In the genomic region with DNA sequence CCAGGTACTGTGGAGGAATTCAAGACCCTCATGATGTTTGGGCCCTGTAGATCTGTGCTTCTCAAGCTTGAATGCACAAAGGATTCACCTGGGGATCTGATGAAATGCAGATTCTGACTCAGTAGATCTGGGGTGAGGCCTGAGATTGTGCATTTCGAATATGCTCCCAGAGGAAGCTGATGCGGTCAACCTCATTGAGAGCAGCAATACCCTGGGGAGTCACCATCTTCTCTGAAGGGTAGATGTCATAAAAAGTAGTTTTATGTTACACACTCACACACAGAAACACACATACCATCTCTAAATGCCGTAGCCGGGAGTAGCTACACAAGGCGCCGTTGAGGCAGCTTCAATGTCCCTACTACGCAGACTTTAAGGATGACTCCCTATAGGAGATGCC, we compare ENCODE assay signal across 20 cellular contexts. TPM values are rescaled to one million over a fixed set of nuclear protein-coding genes. Genes with fewer than 3 reads are reported as not detected.
DNase-seq lines count a peak whose midpoint lies in the region; ATAC-seq and TF ChIP-seq lines count a peak whose summit lies in the region.
"Had no signal": no experiment of that assay in that cellular context is flagged by ENCODE, and none has a peak within 500 bp of the region (broad histone marks: within the 10 kb centered on the region; RNA-seq: fewer than 3 reads in every experiment).

No MANE protein-coding gene starts in this region.

- H3K27ac Mint-ChIP-seq in brain, result peak overlapping the region; percentile 43 to 97 (median 90)
- H3K27ac Mint-ChIP-seq: activated naive CD4-positive, alpha-beta T cell treated with anti-CD3 and anti-CD28 coated beads, Interleukin-2, amount 10 ng/mL, durations not matched to agents 7 days and 5 days; CD4-positive, alpha-beta memory T cell had no signal

- in situ Hi-C loops in brain microvascular endothelial cell (cut with HindIII; ENCODE audit: low pct_ligation_motif_present, low sequenced_read_pairs), result no loop called here

- H3K4me3 Mint-ChIP-seq in brain, result peak overlapping the region in 1 of 5 experiments; percentile 35
- H3K4me3 Mint-ChIP-seq: activated naive CD4-positive, alpha-beta T cell treated with anti-CD3 and anti-CD28 coated beads, Interleukin-2, amount 10 ng/mL, durations not matched to agents 7 days and 5 days; CD4-positive, alpha-beta memory T cell had no signal

- peaks cover 57% of the 10 kb centered on the region for H3K4me1 ChIP-seq in BLaER1

- peak overlapping the region; percentile 65 for H3K4me2 ChIP-seq in BLaER1

- peaks cover 13% of the 10 kb centered on the region for H3K9me3 ChIP-seq in BLaER1
- H3K9me3 ChIP-seq: right lobe of liver had no signal

- H3K36me3 ChIP-seq in BLaER1 (no peaks in the 10 kb centered on the region), brain microvascular endothelial cell (replicated peaks) (no peaks in the 10 kb centered on the region)
- H3K36me3 ChIP-seq: right lobe of liver had no signal

- H3K27ac ChIP-seq in BLaER1, result no peak overlapping the region
- H3K27ac ChIP-seq in brain microvascular endothelial cell, result no peak overlapping the region
- H3K27ac ChIP-seq: right lobe of liver had no signal

- ATAC-seq in GM21423 (IDR thresholded peaks at IDR 0.05; ENCODE audit: unreplicated experiment), result peak; percentile 51
- peak; percentile 47 for ATAC-seq in HG03139 (IDR thresholded peaks at IDR 0.05; ENCODE audit: unreplicated experiment)
- ATAC-seq: esophagus mucosa had no signal

- DNase-seq in SIG-M5 (lab: John Stamatoyannopoulos, UW) (no peak), brain microvascular endothelial cell (no peak), NCI-H1092 (lab: John Stamatoyannopoulos, UW) (no peak), NCI-H2227 (lab: John Stamatoyannopoulos, UW; ENCODE audit: unreplicated experiment) (no peak)
- DNase-seq: activated CD4-positive, alpha-beta T cell treated with anti-CD3 and anti-CD28 coated beads for 4 hours; activated CD8-positive, alpha-beta memory T cell treated with anti-CD3 and anti-CD28 coated beads, Interleukin-2, amount 50 U/mL, for 48 hours; activated naive CD4-positive, alpha-beta T cell treated with anti-CD3 and anti-CD28 coated beads, Interleukin-2, amount 10 ng/mL, durations not matched to agents 7 days and 5 days; CD4-positive, alpha-beta memory T cell; dorsolateral prefrontal cortex; EL; mesendoderm; NCI-H226; right lobe of liver; SHP77; stimulated activated CD4-positive, alpha-beta T cell treated with anti-CD3 and anti-CD28 coated beads, Interleukin-4, amount 100 ng/mL, for 24 hours had no signal

- H4K20me1 ChIP-seq in BLaER1, result no peaks in the 10 kb centered on the region

- H3K27me3 Mint-ChIP-seq in brain, result no peaks in the 10 kb centered on the region
- H3K27me3 Mint-ChIP-seq: CD4-positive, alpha-beta memory T cell had no signal

- peaks cover 4 to 10% (median 8%) of the 10 kb centered on the region in 5 experiments for H3K9me3 Mint-ChIP-seq in brain
- H3K9me3 Mint-ChIP-seq: activated naive CD4-positive, alpha-beta T cell treated with anti-CD3 and anti-CD28 coated beads, Interleukin-2, amount 10 ng/mL, durations not matched to agents 7 days and 5 days had no signal

- no peak overlapping the region for H3K9ac ChIP-seq in BLaER1

- peaks cover 37% of the 10 kb centered on the region for H3K4me1 Mint-ChIP-seq in brain
- H3K4me1 Mint-ChIP-seq: activated naive CD4-positive, alpha-beta T cell treated with anti-CD3 and anti-CD28 coated beads, Interleukin-2, amount 10 ng/mL, durations not matched to agents 7 days and 5 days; CD4-positive, alpha-beta memory T cell had no signal

- TF ChIP-seq CTCF in brain (conservative IDR thresholded peaks at IDR 0.05), result no peak
- TF ChIP-seq CTCF in brain microvascular endothelial cell (IDR thresholded peaks at IDR 0.05; ENCODE audit: low read depth, low read length, missing control alignments), result no peak

- no peaks in the 10 kb centered on the region for H3K36me3 Mint-ChIP-seq in brain
- H3K36me3 Mint-ChIP-seq: activated naive CD4-positive, alpha-beta T cell treated with anti-CD3 and anti-CD28 coated beads, Interleukin-2, amount 10 ng/mL, durations not matched to agents 7 days and 5 days had no signal

- H3K4me3 ChIP-seq in BLaER1, result no peak overlapping the region
- H3K4me3 ChIP-seq in brain microvascular endothelial cell (ENCODE audit: low read depth, low read length), result no peak overlapping the region
- H3K4me3 ChIP-seq: right lobe of liver had no signal

- H3K27me3 ChIP-seq in BLaER1 (no peaks in the 10 kb centered on the region), brain microvascular endothelial cell (replicated peaks) (no peaks in the 10 kb centered on the region)
- H3K27me3 ChIP-seq: dorsolateral prefrontal cortex, right lobe of liver had no signal

RNA-seq across cellular contexts. Expression of a gene that starts 55.8 kb away (rescaled TPM):
- polyA plus RNA-seq in brain (ENCODE audit: insufficient read depth, low read depth, low replicate concordance), result 9.2 TPM
